22 cellular contexts compared by ENCODE assay signal in genomic region chr17:61591930-61592329, GRCh38.
"Had no signal": no experiment of that assay in that cellular context is flagged by ENCODE, and none has a peak within 500 bp of the region (broad histone marks: within the 10 kb centered on the region; RNA-seq: fewer than 3 reads in every experiment).

No MANE protein-coding gene starts in this region.

- DNase-seq: colonic mucosa; cortex of kidney; dermis blood vessel endothelial cell; dorsolateral prefrontal cortex; effector CD4-positive, alpha-beta T cell; effector CD8-positive, alpha-beta T cell; effector memory CD4-positive, alpha-beta T cell; effector memory CD8-positive, alpha-beta T cell; endodermal cell; erythroblast; esophagus squamous epithelium; foreskin keratinocyte; foreskin melanocyte; gastrocnemius medialis; glutamatergic neuron; heart left ventricle; heart right ventricle had no signal

- ATAC-seq: effector memory CD8-positive, alpha-beta T cell; esophagus mucosa; foreskin keratinocyte; gastrocnemius medialis; gastroesophageal sphincter; heart left ventricle; heart right ventricle had no signal

- FAIRE-seq: endometrium, endothelial cell of umbilical vein, frontal cortex had no signal
